Comparison of ENCODE assay signal across 9 cellular contexts in genomic region chr11:122697636-122698167, GRCh38. TPM values are rescaled to one million over a fixed set of nuclear protein-coding genes. Genes with fewer than 3 reads are reported as not detected.
DNase-seq lines count a peak whose midpoint lies in the region; ATAC-seq, FAIRE-seq and TF ChIP-seq lines count a peak whose summit lies in the region.
"Had no signal": no experiment of that assay in that cellular context is flagged by ENCODE, and none has a peak within 500 bp of the region (broad histone marks: within the 10 kb centered on the region; RNA-seq: fewer than 3 reads in every experiment).

No MANE protein-coding gene starts in this region.

- no peaks in the 10 kb centered on the region for H3K23me2 ChIP-seq in H9 (ENCODE audit: insufficient read length, low read depth, low read length, poor library complexity, severe bottlenecking)

- DNase-seq in A549 (ENCODE audit: low read depth in 1 of 2, low spot score in 1 of 2): peak in 1 of 2 experiments; percentile 28
- DNase-seq in SKM-1 (lab: John Stamatoyannopoulos, UW; ENCODE audit: unreplicated experiment): peak; percentile 99
- DNase-seq in fibroblast of pulmonary artery (ENCODE audit: low read depth): peak; percentile 83
- DNase-seq in prostate gland (ENCODE audit: low spot score): no peak
- no peak for DNase-seq in H9
- no peak for DNase-seq in NCI-H2081 treated with DMSO at 0.1 percent for 48 hours (lab: John Stamatoyannopoulos, UW)

- peak overlapping the region; percentile 51 for H3K4me2 ChIP-seq in A549
- no peak overlapping the region for H3K4me2 ChIP-seq in H9 (ENCODE audit: insufficient read depth, insufficient read length, low read length)

- intact Hi-C loops in prostate gland (cut with DNase I): no loop called here

- H3K9me3 ChIP-seq in A549 (no peaks in the 10 kb centered on the region), prostate gland (no peaks in the 10 kb centered on the region), H9 (ENCODE audit: control insufficient read depth, low read depth, low read length) (no peaks in the 10 kb centered on the region)

- peaks cover 1 to 2% of the 10 kb centered on the region in 2 experiments for H3K4me1 Mint-ChIP-seq in H9

- no peak overlapping the region for H3K18ac ChIP-seq in H9 (ENCODE audit: insufficient read length, low read depth, low read length)

- no peak overlapping the region for H2AFZ ChIP-seq in H9 (ENCODE audit: low read length)

- no peak overlapping the region for H3K9ac ChIP-seq in H9 (ENCODE audit: extremely low read depth, insufficient read length, low read length)

- TF ChIP-seq POLR2A in A549 (IDR thresholded peaks at IDR 0.05; ENCODE audit: low read length): no peak
- TF ChIP-seq POLR2A in prostate gland (IDR thresholded peaks at IDR 0.05): no peak

- H4K20me1 ChIP-seq in H9 (ENCODE audit: control insufficient read depth, insufficient read depth, insufficient read length): no peaks in the 10 kb centered on the region

- POLR2A ChIA-PET in A549 (lab: Yijun Ruan, JAX): no interaction called here

- no peaks in the 10 kb centered on the region; the same call in 1 of the 2 replicates for H3K27me3 Mint-ChIP-seq in H9 (ENCODE audit: low read depth)
- H3K27me3 Mint-ChIP-seq: brain had no signal

- H2BK15ac ChIP-seq in H9 (ENCODE audit: low read depth, low read length): no peak overlapping the region

- no peaks in the 10 kb centered on the region; a peak in 1 of 5 replicates for H3K9me3 Mint-ChIP-seq in H9

- H3K56ac ChIP-seq in H9 (ENCODE audit: insufficient read length, low read depth, low read length): no peak overlapping the region

- H2BK12ac ChIP-seq in H9 (ENCODE audit: insufficient read length, low read depth, low read length): no peak overlapping the region

- no peak overlapping the region for H2BK5ac ChIP-seq in H9 (ENCODE audit: insufficient read length, low read length)

- 92% methylated on average over 8 of the region's 8 CpGs for WGBS in A549 (ENCODE audit: missing lambda C conversion rate)
- 49% methylated on average over 8 of the region's 8 CpGs for WGBS in prostate gland
- no CpG with 5 or more reads among the region's 8 CpGs for WGBS in H9 (ENCODE audit: extremely low coverage, insufficient read length, low lambda C conversion rate)

- TF ChIP-seq CTCF in A549 (IDR thresholded peaks at IDR 0.05) (no peak), fibroblast of pulmonary artery (IDR thresholded peaks at IDR 0.05; ENCODE audit: low read length, missing control alignments) (no peak), prostate gland (IDR thresholded peaks at IDR 0.05) (no peak), H9 (conservative IDR thresholded peaks at IDR 0.05) (no peak)

- no peaks in the 10 kb centered on the region for H3K79me2 ChIP-seq in H9 (ENCODE audit: insufficient read depth, low read length)

- H3K4me3 Mint-ChIP-seq in H9: no peak overlapping the region
- H3K4me3 Mint-ChIP-seq: brain had no signal

- H3K36me3 Mint-ChIP-seq in H9 (ENCODE audit: insufficient read depth in 1 of 3, low read depth in 3 of 3): peaks cover 0 to under 1% (median 0%) of the 10 kb centered on the region in 3 experiments; a peak in 1 of 7 replicates

- no peak overlapping the region for H4K5ac ChIP-seq in H9 (ENCODE audit: insufficient read length, low read depth, low read length)

- no peak overlapping the region for H3K27ac Mint-ChIP-seq in H9
- H3K27ac Mint-ChIP-seq: brain had no signal

- H3K79me1 ChIP-seq in H9 (ENCODE audit: insufficient read depth, low read depth, low read length, poor library complexity, severe bottlenecking): no peaks in the 10 kb centered on the region

- H3K27me3 ChIP-seq in prostate gland (replicated peaks; ENCODE audit: insufficient read depth) (no peaks in the 10 kb centered on the region), H9 (ENCODE audit: insufficient read depth, low read length) (no peaks in the 10 kb centered on the region)

- H3K23ac ChIP-seq in H9 (ENCODE audit: insufficient read length, low read depth, low read length): no peak overlapping the region

- no peak for TF ChIP-seq EP300 in A549 (IDR thresholded peaks at IDR 0.05)

- H3K27ac ChIP-seq in A549: peak overlapping the region; percentile 47 to 60; a peak in 2 of 6 replicates
- H3K27ac ChIP-seq in prostate gland: no peak overlapping the region
- H3K27ac ChIP-seq in H9 (ENCODE audit: insufficient read length, low read depth, low read length): no peak overlapping the region

- no peak overlapping the region for H3K4ac ChIP-seq in H9 (ENCODE audit: low read depth, low read length)

- TF ChIP-seq RAD21 in A549 (conservative IDR thresholded peaks at IDR 0.05 in 1 of 2, IDR thresholded peaks at IDR 0.05 in 1 of 2): no peak

- peaks cover 19% of the 10 kb centered on the region for H3K4me1 ChIP-seq in A549
- H3K4me1 ChIP-seq in prostate gland (replicated peaks): no peaks in the 10 kb centered on the region
- peaks cover 1% of the 10 kb centered on the region; the same call in 1 of the 2 replicates for H3K4me1 ChIP-seq in H9 (ENCODE audit: insufficient read depth, low read length)

- FAIRE-seq in A549 (lab: Jason Lieb, UNC): no peak

- H2BK120ac ChIP-seq in H9 (ENCODE audit: low read depth, low read length, poor library complexity, severe bottlenecking): no peak overlapping the region

- H4K8ac ChIP-seq in H9 (replicated peaks; ENCODE audit: insufficient read length, low read depth, low read length): no peak overlapping the region

- no peak overlapping the region for H4K91ac ChIP-seq in H9 (ENCODE audit: insufficient read length, low read depth, low read length)

- ATAC-seq in A549: peak; percentile 80 to 89
- peak; percentile 75 for ATAC-seq in GM18909 (IDR thresholded peaks at IDR 0.05; ENCODE audit: poor library complexity, unreplicated experiment)
- ATAC-seq in HG03159 (IDR thresholded peaks at IDR 0.05; ENCODE audit: unreplicated experiment): peak; percentile 85

- H3T11ph ChIP-seq in H9 (ENCODE audit: low read length): no peak overlapping the region

- no peak overlapping the region for H2BK20ac ChIP-seq in H9 (ENCODE audit: low read depth, low read length, poor library complexity, severe bottlenecking)

- H3K14ac ChIP-seq in H9 (ENCODE audit: insufficient read depth, low read length): no peak overlapping the region

- H3K4me3 ChIP-seq in A549 (no peak overlapping the region), fibroblast of pulmonary artery (replicated peaks; ENCODE audit: low read depth, low read length) (no peak overlapping the region), prostate gland (no peak overlapping the region)

- no peaks in the 10 kb centered on the region for H3K36me3 ChIP-seq in prostate gland

- H2AK5ac ChIP-seq in H9 (ENCODE audit: insufficient read length, low read length): no peak overlapping the region

- CTCF ChIA-PET in A549 (lab: Yijun Ruan, JAX): interaction anchor here (0.9 to 1.4 kb wide), 2 partner anchors 9 to 64 kb away, joined by 3 read pairs; no protein-coding TSS in a partner anchor

TF ChIP-seq in A549, 52 proteins besides CTCF, POLR2A, EP300 and RAD21:
- TF ChIP-seq E2F6 (IDR thresholded peaks at IDR 0.05; ENCODE audit: borderline replicate concordance, low read depth) (no peak), JUNB (IDR thresholded peaks at IDR 0.05) (no peak), FOSL2 (IDR thresholded peaks at IDR 0.05) (no peak), FOSL2 (CRISPR knock-in tag; IDR thresholded peaks at IDR 0.05) (peak; percentile 42), MAFK (IDR thresholded peaks at IDR 0.05; ENCODE audit: partially characterized antibody) (peak; percentile 82), CEBPB (IDR thresholded peaks at IDR 0.05) (peak in 1 of 2 experiments; percentile 73; a peak in 2 of 4 replicates), FOXS1 (CRISPR knock-in tag; IDR thresholded peaks at IDR 0.05) (no peak)

RNA-seq across cellular contexts. Expression of gene UBASH3B, which starts 42.2 kb away (rescaled TPM):
- polyA plus RNA-seq in A549 (2011; rRNA removed): 43.0 and 52.2 TPM in 2 replicates
- 22.4 and 29.5 TPM in 2 replicates for polyA plus RNA-seq in A549 (2012; cell fraction: cytosol; rRNA removed)
- polyA plus RNA-seq in A549 (2012; cell fraction: nucleus; rRNA removed): 25.3 and 30.1 TPM in 2 replicates
- 26.8 to 33.4 TPM (median 32.5 TPM) in 3 replicates for polyA plus RNA-seq in A549 (2017; fragmentation: RNase III; extraction: RNeasy Plus Mini Kit Qiagen cat#74134 plus additional on column Dnase treatment)
- polyA minus RNA-seq in A549 (2011; rRNA and poly(A)+ RNA removed): 215 and 227 TPM in 2 replicates
- 1 to 10 TPM; 1.9 to 9.9 TPM for total RNA-seq in prostate gland
- total RNA-seq in H9 (2021): 7.1 and 8.0 TPM in 2 replicates

Comparison
In these comparisons a context has a peak if more than half of its experiments do, and no peak if none do; other contexts are left out.
1. DNase-seq: peak in SKM-1 (single experiment) and fibroblast of pulmonary artery (single experiment); none in prostate gland (single experiment), H9 (single experiment) and NCI-H2081 treated with DMSO at 0.1 percent for 48 hours (single experiment).
2. H3K27ac ChIP-seq: peak in A549 (2 of 2); none in prostate gland (0 of 2) and H9 (single experiment).
3. Peak in every context shown above with its lines, with median percentiles within 50 percentile points of each other: ATAC-seq.